Comparison of ENCODE assay signal across 1 cellular context in the genomic region with DNA sequence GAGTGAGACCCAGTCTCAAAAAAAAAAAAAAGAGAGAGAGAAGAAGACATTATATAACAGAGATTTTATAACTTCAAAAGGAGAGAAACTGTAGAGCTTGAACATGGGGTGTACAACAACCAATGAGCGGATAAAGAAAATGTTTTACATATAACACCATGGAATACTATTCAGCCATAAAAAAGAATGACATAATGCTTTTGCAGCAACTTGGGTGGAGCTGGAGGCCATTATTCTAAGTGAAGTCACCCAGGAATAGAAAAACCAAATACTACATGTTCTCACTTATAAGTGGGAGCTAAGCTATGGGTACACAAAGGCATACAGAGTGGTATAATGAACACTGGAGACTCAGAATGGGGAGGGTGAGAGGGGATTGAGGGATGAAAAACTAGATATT.
TF ChIP-seq lines count a peak whose summit lies in the region.

No MANE protein-coding gene starts in this region.

TF ChIP-seq in HepG2, 621 proteins besides CTCF, POLR2A, EP300 and RAD21 (continued from another document):
- no peak for TF ChIP-seq AFF4 (CRISPR knock-in tag; IDR thresholded peaks at IDR 0.05)
- TF ChIP-seq PAXIP1 (CRISPR knock-in tag; conservative IDR thresholded peaks at IDR 0.05), result no peak
- no peak for TF ChIP-seq BATF2 (CRISPR knock-in tag; IDR thresholded peaks at IDR 0.05)
- TF ChIP-seq ZNF441 (CRISPR knock-in tag; IDR thresholded peaks at IDR 0.05; ENCODE audit: borderline replicate concordance), result no peak
TF ChIP-seq in HepG2: peak in this region for 1.
